In the genomic region with DNA sequence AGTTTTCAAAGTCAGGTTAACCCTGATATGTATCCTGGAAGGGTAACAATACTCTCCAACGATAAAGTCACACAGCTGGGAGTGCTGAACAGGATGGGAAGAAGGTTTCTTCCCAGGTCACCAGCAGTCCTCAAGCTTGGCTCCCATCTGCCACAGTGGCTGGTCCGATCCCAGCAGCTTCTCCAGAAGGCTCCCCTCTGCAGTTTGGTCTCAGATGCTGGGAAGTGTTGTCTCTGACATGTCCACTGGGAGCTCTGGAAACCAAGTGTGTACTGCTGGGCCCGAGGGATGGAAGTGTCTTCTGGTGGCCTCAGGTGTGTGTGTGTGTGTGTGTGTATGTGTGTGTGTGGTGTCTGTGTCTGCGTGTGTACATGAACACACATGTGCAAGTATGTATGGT, we compare ENCODE assay signal across 23 cellular contexts. TPM values are rescaled to one million over a fixed set of nuclear protein-coding genes. Genes with fewer than 3 reads are reported as not detected.
DNase-seq lines count a peak whose midpoint lies in the region; ATAC-seq, FAIRE-seq and TF ChIP-seq lines count a peak whose summit lies in the region.
"Had no signal": no experiment of that assay in that cellular context is flagged by ENCODE, and none has a peak within 500 bp of the region (broad histone marks: within the 10 kb centered on the region; RNA-seq: fewer than 3 reads in every experiment).

No MANE protein-coding gene starts in this region.

- no peaks in the 10 kb centered on the region for H3K4me1 ChIP-seq in K562 (replicated peaks in 1 of 2; ENCODE audit: control insufficient read depth in 2 of 2, insufficient read depth in 2 of 2, low read length in 2 of 2)
- H3K4me1 ChIP-seq in effector memory CD4-positive, alpha-beta T cell (ENCODE audit: control insufficient read depth, insufficient read depth, low read length, poor library complexity, severe bottlenecking) = no peaks in the 10 kb centered on the region
- H3K4me1 ChIP-seq: BE2C had no signal

- TF ChIP-seq EP300 in K562 (IDR thresholded peaks at IDR 0.05; ENCODE audit: low read length) = no peak

- FAIRE-seq in K562 (lab: Jason Lieb, UNC) = no peak
- FAIRE-seq: A204.1, D721Med, G401.6, GM12892, H1 had no signal

- H3K4me2 ChIP-seq in K562 (ENCODE audit: insufficient read depth, low read length) = no peak overlapping the region
- H3K4me2 ChIP-seq: BLaER1 treated with 17β-estradiol and CSF1 and Interleukin-3, amounts not matched to agents 10 nM and 100 nM had no signal

- intact Hi-C loops in K562 (cut with micrococcal nuclease) = no loop called here

- no peak for TF ChIP-seq POLR2A in K562 (conservative IDR thresholded peaks at IDR 0.05)

- no peaks in the 10 kb centered on the region for H3K79me2 ChIP-seq in K562 (ENCODE audit: control insufficient read depth, insufficient read depth, low read length)

- no peak overlapping the region for H3K4me3 ChIP-seq in K562
- no peak overlapping the region for H3K4me3 ChIP-seq in effector memory CD4-positive, alpha-beta T cell (ENCODE audit: insufficient read depth, low read depth, low read length, poor library complexity, severe bottlenecking)
- H3K4me3 ChIP-seq: BLaER1 treated with 17β-estradiol and CSF1 and Interleukin-3, amounts not matched to agents 10 nM and 100 nM had no signal

- no peak for TF ChIP-seq CTCF in K562 (IDR thresholded peaks at IDR 0.05 in 2 of 3, conservative IDR thresholded peaks at IDR 0.05 in 1 of 3; ENCODE audit: insufficient read depth in 2 of 3, low read depth in 1 of 3, low read length in 3 of 3)

- ATAC-seq in K562 = peak; percentile 41

- BruUV-seq in K562 (replicated peaks; lab: Mats Ljungman, UMichigan) = no TSS peak

- in situ Hi-C loops in K562 (cut with MboI) = no loop called here

- H2AFZ ChIP-seq in K562 (ENCODE audit: low read depth, low read length) = no peak overlapping the region

- H3K9me1 ChIP-seq in K562 (ENCODE audit: control insufficient read depth, insufficient read depth, low read length) = no peaks in the 10 kb centered on the region

- POLR2A ChIA-PET in K562 (lab: Yijun Ruan, JAX) = interaction anchor here (1.0 to 1.2 kb wide), 2 partner anchors 10 to 13 kb away, joined by 3 to 4 read pairs; no protein-coding TSS in a partner anchor

- TF ChIP-seq RAD21 in K562 (CRISPR knock-in tag; conservative IDR thresholded peaks at IDR 0.05 in 1 of 2, IDR thresholded peaks at IDR 0.05 in 1 of 2) = no peak

- H3K27ac ChIP-seq in K562 (ENCODE audit: extremely low read depth, low read depth, low read length) = no peak overlapping the region
- no peak overlapping the region for H3K27ac ChIP-seq in effector memory CD4-positive, alpha-beta T cell (ENCODE audit: insufficient read depth, low read length, poor library complexity, severe bottlenecking)
- H3K27ac ChIP-seq: 22Rv1; BLaER1 treated with 17β-estradiol and CSF1 and Interleukin-3, amounts not matched to agents 10 nM and 100 nM had no signal

- H3K27me3 ChIP-seq in K562 (ENCODE audit: control insufficient read depth in 2 of 2, insufficient read depth in 2 of 2, low read length in 2 of 2) = peaks cover 75 to 81% of the 10 kb centered on the region in 2 experiments
- H3K27me3 ChIP-seq in effector memory CD4-positive, alpha-beta T cell (replicated peaks; ENCODE audit: control insufficient read depth, insufficient read depth, low read length, poor library complexity, severe bottlenecking) = peaks cover 7% of the 10 kb centered on the region
- H3K27me3 ChIP-seq: BE2C had no signal

- WGBS in K562 (ENCODE audit: insufficient coverage, low coverage, missing lambda C conversion rate) = 2% methylated on average over 4 of the region's 4 CpGs

- H3K9ac ChIP-seq in K562 (ENCODE audit: insufficient read depth in 1 of 2, low read depth in 2 of 2, low read length in 2 of 2) = no peak overlapping the region
- H3K9ac ChIP-seq: BLaER1 treated with 17β-estradiol and CSF1 and Interleukin-3, amounts not matched to agents 10 nM and 100 nM had no signal

- DNase-seq in DMS 273 (lab: John Stamatoyannopoulos, UW; ENCODE audit: unreplicated experiment) = peak; percentile 26
- DNase-seq in DMS 273 treated with DMSO at 0.1 percent for 48 hours (lab: John Stamatoyannopoulos, UW) = no peak
- peak; percentile 44 for DNase-seq in activated effector memory CD4-positive, alpha-beta T cell treated with anti-CD3 and anti-CD28 coated beads, Interleukin-2, amount 50 U/mL, for 16 hours
- DNase-seq in activated effector memory CD4-positive, alpha-beta T cell treated with Interleukin-2 at 50 U/mL for 16 hours = no peak
- DNase-seq in K562 (ENCODE audit: extremely low read depth in 1 of 4, low spot score in 3 of 4) = no peak
- no peak for DNase-seq in effector memory CD4-positive, alpha-beta T cell
- DNase-seq: ACHN; AML-193; BE2C; CD4-positive, alpha-beta T cell; CD8-positive, alpha-beta memory T cell; DMS153; DND-41; H7; HCEC 1CT had no signal

- H3K9me3 ChIP-seq in K562 (replicated peaks; ENCODE audit: control insufficient read depth, insufficient read depth, low read depth, low read length) = no peaks in the 10 kb centered on the region
- H3K9me3 ChIP-seq in effector memory CD4-positive, alpha-beta T cell (ENCODE audit: control insufficient read depth, low read length) = no peaks in the 10 kb centered on the region
- H3K9me3 ChIP-seq: BE2C; BLaER1 treated with 17β-estradiol and CSF1 and Interleukin-3, amounts not matched to agents 10 nM and 100 nM had no signal

- peaks cover 5% of the 10 kb centered on the region for H4K20me1 ChIP-seq in K562 (replicated peaks; ENCODE audit: control insufficient read depth, insufficient read depth, low read length)
- H4K20me1 ChIP-seq: BLaER1 treated with 17β-estradiol and CSF1 and Interleukin-3, amounts not matched to agents 10 nM and 100 nM had no signal

- H3K36me3 ChIP-seq in K562 (ENCODE audit: control insufficient read depth, insufficient read depth, low read length) = no peaks in the 10 kb centered on the region
- H3K36me3 ChIP-seq in effector memory CD4-positive, alpha-beta T cell (ENCODE audit: control insufficient read depth, insufficient read depth, low read length) = no peaks in the 10 kb centered on the region
- H3K36me3 ChIP-seq: BE2C; BLaER1 treated with 17β-estradiol and CSF1 and Interleukin-3, amounts not matched to agents 10 nM and 100 nM had no signal

- CTCF ChIA-PET in K562 (lab: Yijun Ruan, JAX; ENCODE audit: low intra/inter-chr PET ratio) = no interaction called here

RNA-seq across cellular contexts. Expression of a gene that starts 16.4 kb away (rescaled TPM):
- 189 and 334 TPM in 2 replicates for total RNA-seq in K562 (2011; cell fraction: chromatin; rRNA removed; ENCODE audit: low replicate concordance)
- 134 and 160 TPM in 2 replicates for total RNA-seq in K562 (2011; cell fraction: nucleolus; rRNA removed)
- total RNA-seq in K562 (2011; cell fraction: nucleoplasm; rRNA removed) = 181 and 229 TPM in 2 replicates
- total RNA-seq in K562 (2014; rRNA removed) = 245 and 263 TPM in 2 replicates
- total RNA-seq in K562 (2014; rRNA removed; fragmentation: Illumina TruSeq; extraction: Trizol) = 343 and 388 TPM in 2 replicates
- 330 and 347 TPM in 2 replicates for total RNA-seq in K562 (2015; rRNA removed; fragmentation: Illumina TruSeq; extraction: Trizol)
- 145 and 156 TPM in 2 replicates for total RNA-seq in K562 (2021)
- polyA plus RNA-seq in K562 (2011; rRNA removed) = 132 and 165 TPM in 2 replicates
- polyA plus RNA-seq in K562 (2011; cell fraction: cytosol; rRNA removed) = 37.0 and 52.4 TPM in 2 replicates
- polyA plus RNA-seq in K562 (2011; cell fraction: nucleus; rRNA removed) = 99.3 and 135 TPM in 2 replicates
- polyA plus RNA-seq in K562 (2012) = 109 and 153 TPM in 2 replicates
- 253 and 318 TPM in 2 replicates for polyA plus RNA-seq in K562 (2014; fragmentation: Illumina TruSeq; extraction: Trizol)
- polyA plus RNA-seq in K562 (2014; fragmentation: Nextera tagmentation; extraction: Ambion mirVana) = 100 to 1,000 TPM; 166 to 371 TPM
- 205 and 232 TPM in 2 replicates for polyA plus RNA-seq in K562 (2014; rRNA removed)
- 223 and 224 TPM in 2 replicates for polyA minus RNA-seq in K562 (2011; rRNA and poly(A)+ RNA removed)
- 118 and 127 TPM in 2 replicates for polyA minus RNA-seq in K562 (2011; cell fraction: cytosol; rRNA and poly(A)+ RNA removed)
- polyA minus RNA-seq in K562 (2011; cell fraction: nucleus; rRNA and poly(A)+ RNA removed) = 104 and 173 TPM in 2 replicates

RNA-seq across cellular contexts. Expression of a gene that starts 22.5 kb away (rescaled TPM):
- not detected in 2 replicates for total RNA-seq in K562 (2011; cell fraction: chromatin; rRNA removed; ENCODE audit: low replicate concordance)
- total RNA-seq in K562 (2011; cell fraction: nucleolus; rRNA removed) = not detected in 2 replicates
- not detected in 2 replicates for total RNA-seq in K562 (2011; cell fraction: nucleoplasm; rRNA removed)
- total RNA-seq in K562 (2014; rRNA removed) (not detected in 2 replicates), K562 (2014; rRNA removed; fragmentation: Illumina TruSeq; extraction: Trizol) (not detected in 2 replicates), K562 (2015; rRNA removed; fragmentation: Illumina TruSeq; extraction: Trizol) (not detected in 2 replicates), K562 (2021) (not detected in 2 replicates)
- polyA plus RNA-seq in K562 (2011; rRNA removed) (not detected in 2 replicates), K562 (2014; fragmentation: Illumina TruSeq; extraction: Trizol) (not detected in 2 replicates), K562 (2014; fragmentation: Nextera tagmentation; extraction: Ambion mirVana) (not detected), K562 (2014; rRNA removed) (not detected in 2 replicates)
- polyA plus RNA-seq in K562 (2011; cell fraction: cytosol; rRNA removed) = not detected in 2 replicates
- not detected in 2 replicates for polyA plus RNA-seq in K562 (2011; cell fraction: nucleus; rRNA removed)
- not detected in 2 replicates for polyA plus RNA-seq in K562 (2012)
- not detected in 2 replicates for polyA minus RNA-seq in K562 (2011; rRNA and poly(A)+ RNA removed)
- not detected in 2 replicates for polyA minus RNA-seq in K562 (2011; cell fraction: cytosol; rRNA and poly(A)+ RNA removed)
- not detected in 2 replicates for polyA minus RNA-seq in K562 (2011; cell fraction: nucleus; rRNA and poly(A)+ RNA removed)
- total RNA-seq: CD4-positive, alpha-beta T cell; CD8-positive, alpha-beta memory T cell; H1 had no signal
- polyA plus RNA-seq: CD14-positive monocyte; CD8-positive, alpha-beta memory T cell had no signal

RNA-seq across cellular contexts. Expression of a gene that starts 55.4 kb away (rescaled TPM):
- 0.99 and 3.3 TPM in 2 replicates for total RNA-seq in K562 (2011; cell fraction: chromatin; rRNA removed; ENCODE audit: low replicate concordance)
- 1.7 and 2.8 TPM in 2 replicates for total RNA-seq in K562 (2011; cell fraction: nucleolus; rRNA removed)
- 1.6 and 3.2 TPM in 2 replicates for total RNA-seq in K562 (2011; cell fraction: nucleoplasm; rRNA removed)
- total RNA-seq in K562 (2014; rRNA removed) (0.78 and 1.0 TPM in 2 replicates), K562 (2014; rRNA removed; fragmentation: Illumina TruSeq; extraction: Trizol) (0.87 and 1.1 TPM in 2 replicates), K562 (2015; rRNA removed; fragmentation: Illumina TruSeq; extraction: Trizol) (0.72 and 1.2 TPM in 2 replicates), K562 (2021) (0.89 and 2.2 TPM in 2 replicates)
- polyA plus RNA-seq in K562 (2011; rRNA removed) (1.0 and 1.2 TPM in 2 replicates), K562 (2014; fragmentation: Illumina TruSeq; extraction: Trizol) (1.3 and 1.7 TPM in 2 replicates), K562 (2014; fragmentation: Nextera tagmentation; extraction: Ambion mirVana) (1 to 10 TPM in 1 of 2 experiments, under 1 TPM in 1; 0.87 to 2.0 TPM), K562 (2014; rRNA removed) (1.5 and 5.6 TPM in 2 replicates)
- polyA plus RNA-seq in K562 (2011; cell fraction: cytosol; rRNA removed) = 0.91 and 1.5 TPM in 2 replicates
- 4.1 and 9.0 TPM in 2 replicates for polyA plus RNA-seq in K562 (2011; cell fraction: nucleus; rRNA removed)
- 2.0 and 4.5 TPM in 2 replicates for polyA plus RNA-seq in K562 (2012)
- 0.48 and 0.84 TPM in 2 replicates for polyA minus RNA-seq in K562 (2011; rRNA and poly(A)+ RNA removed)
- 0.38 and 2.1 TPM in 2 replicates for polyA minus RNA-seq in K562 (2011; cell fraction: cytosol; rRNA and poly(A)+ RNA removed)
- 1.4 and 2.0 TPM in 2 replicates for polyA minus RNA-seq in K562 (2011; cell fraction: nucleus; rRNA and poly(A)+ RNA removed)
- total RNA-seq: CD4-positive, alpha-beta T cell; CD8-positive, alpha-beta memory T cell had no signal
- polyA plus RNA-seq: CD14-positive monocyte had no signal

RNA-seq across cellular contexts. Expression of a gene that starts 58.1 kb away (rescaled TPM):
- total RNA-seq in K562 (2011; cell fraction: chromatin; rRNA removed; ENCODE audit: low replicate concordance) = 51.3 and 57.9 TPM in 2 replicates
- total RNA-seq in K562 (2011; cell fraction: nucleolus; rRNA removed) = 47.7 and 48.7 TPM in 2 replicates
- total RNA-seq in K562 (2011; cell fraction: nucleoplasm; rRNA removed) = 49.1 and 51.2 TPM in 2 replicates
- total RNA-seq in K562 (2014; rRNA removed) = 25.7 and 25.9 TPM in 2 replicates
- 12.9 and 15.2 TPM in 2 replicates for total RNA-seq in K562 (2014; rRNA removed; fragmentation: Illumina TruSeq; extraction: Trizol)
- 15.3 and 16.6 TPM in 2 replicates for total RNA-seq in K562 (2015; rRNA removed; fragmentation: Illumina TruSeq; extraction: Trizol)
- total RNA-seq in K562 (2021) = 23.7 and 25.8 TPM in 2 replicates
- polyA plus RNA-seq in K562 (2011; rRNA removed) = 12.0 and 13.7 TPM in 2 replicates
- 6.4 and 13.1 TPM in 2 replicates for polyA plus RNA-seq in K562 (2011; cell fraction: cytosol; rRNA removed)
- polyA plus RNA-seq in K562 (2011; cell fraction: nucleus; rRNA removed) = 14.2 and 17.2 TPM in 2 replicates
- 6.4 and 8.7 TPM in 2 replicates for polyA plus RNA-seq in K562 (2012)
- 11.9 and 14.6 TPM in 2 replicates for polyA plus RNA-seq in K562 (2014; fragmentation: Illumina TruSeq; extraction: Trizol)
- 1 to 10 TPM; 2.9 TPM for polyA plus RNA-seq in K562 (2014; fragmentation: Nextera tagmentation; extraction: Ambion mirVana)
- polyA plus RNA-seq in K562 (2014; rRNA removed) = 11.5 and 15.4 TPM in 2 replicates
- polyA minus RNA-seq in K562 (2011; rRNA and poly(A)+ RNA removed) = 20.7 and 23.2 TPM in 2 replicates
- 11.4 and 12.1 TPM in 2 replicates for polyA minus RNA-seq in K562 (2011; cell fraction: cytosol; rRNA and poly(A)+ RNA removed)
- 24.5 and 45.4 TPM in 2 replicates for polyA minus RNA-seq in K562 (2011; cell fraction: nucleus; rRNA and poly(A)+ RNA removed)

Comparison
In these comparisons a context has a peak if more than half of its experiments do, and no peak if none do; other contexts are left out.
1. DNase-seq: peak in DMS 273 (single experiment) and activated effector memory CD4-positive, alpha-beta T cell treated with anti-CD3 and anti-CD28 coated beads, Interleukin-2, amount 50 U/mL, for 16 hours (single experiment); none in DMS 273 treated with DMSO at 0.1 percent for 48 hours (single experiment), activated effector memory CD4-positive, alpha-beta T cell treated with Interleukin-2 at 50 U/mL for 16 hours (single experiment), K562 (0 of 4) and effector memory CD4-positive, alpha-beta T cell (0 of 3).